ENCODE assay signal across 28 cellular contexts in the genomic region with DNA sequence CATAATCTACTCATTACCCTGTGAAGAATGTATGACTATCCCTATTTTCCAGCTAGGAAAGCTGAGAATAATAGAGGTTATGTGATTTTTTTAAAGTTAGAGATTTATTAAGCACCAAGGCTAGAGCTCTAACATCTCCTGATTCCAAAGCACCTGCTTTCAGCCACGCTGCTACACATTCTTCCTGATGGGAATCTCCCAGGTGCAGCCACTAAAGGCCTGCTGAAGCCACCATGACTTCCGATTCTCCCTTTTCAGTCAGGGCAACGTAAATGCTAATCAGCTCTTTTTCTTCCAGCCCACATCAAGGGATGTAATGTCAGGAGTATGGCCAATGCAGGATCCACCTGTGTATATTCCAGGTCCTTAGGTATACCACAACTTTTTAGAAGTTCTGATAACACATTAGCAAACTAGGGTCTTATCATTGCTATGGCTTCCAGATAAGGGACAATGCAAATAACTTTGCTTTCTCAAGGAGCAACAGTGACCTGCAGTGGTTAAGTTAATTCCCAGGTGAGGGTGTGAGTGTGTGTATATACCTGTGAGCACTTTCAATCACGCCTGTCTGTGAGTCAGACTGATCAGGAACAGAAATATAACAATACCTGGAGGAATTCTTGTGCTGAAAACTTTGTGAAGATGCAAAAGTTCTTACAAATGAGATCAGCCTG.
"Had no signal": no experiment of that assay in that cellular context is flagged by ENCODE, and none has a peak within 500 bp of the region (broad histone marks: within the 10 kb centered on the region; RNA-seq: fewer than 3 reads in every experiment).

No MANE protein-coding gene starts in this region.

- H3K27me3 ChIP-seq: cardiac muscle cell, SJCRH30 had no signal

- ATAC-seq: activated CD8-positive, alpha-beta memory T cell treated with anti-CD3 and anti-CD28 coated beads, Interleukin-2, amount 10 ng/mL, durations not matched to agents 7 days and 5 days; activated naive CD8-positive, alpha-beta T cell treated with anti-CD3 and anti-CD28 coated beads, Interleukin-2, amount 50 U/mL, for 24 hours; Panc1 had no signal

- H3K36me3 Mint-ChIP-seq: activated CD8-positive, alpha-beta memory T cell treated with anti-CD3 and anti-CD28 coated beads, Interleukin-2, amount 10 ng/mL, durations not matched to agents 7 days and 5 days; activated naive CD4-positive, alpha-beta T cell treated with anti-CD3 and anti-CD28 coated beads, Interleukin-2, amount 10 ng/mL, durations not matched to agents 7 days and 5 days; activated naive CD8-positive, alpha-beta T cell had no signal

- H3K36me3 ChIP-seq: cardiac muscle cell, SJCRH30, WERI-Rb-1 had no signal

- H3K9me3 Mint-ChIP-seq: activated CD4-positive, alpha-beta memory T cell treated with anti-CD3 and anti-CD28 coated beads, Interleukin-2, amount 10 ng/mL, durations not matched to agents 7 days and 5 days; activated naive CD4-positive, alpha-beta T cell treated with anti-CD3 and anti-CD28 coated beads, Interleukin-2, amount 10 ng/mL, durations not matched to agents 7 days and 5 days; activated naive CD8-positive, alpha-beta T cell treated with anti-CD3 and anti-CD28 coated beads, Interleukin-2, amount 50 U/mL, for 24 hours had no signal

- H3K4me3 ChIP-seq: cardiac muscle cell, SJCRH30, SK-N-MC had no signal

- H3K27ac ChIP-seq: cardiac muscle cell, SJCRH30, SK-N-MC, WERI-Rb-1 had no signal

- H3K27ac Mint-ChIP-seq: activated CD4-positive, alpha-beta memory T cell treated with anti-CD3 and anti-CD28 coated beads, Interleukin-2, amount 10 ng/mL, durations not matched to agents 7 days and 5 days; activated CD8-positive, alpha-beta memory T cell treated with anti-CD3 and anti-CD28 coated beads, Interleukin-2, amount 10 ng/mL, durations not matched to agents 7 days and 5 days; activated naive CD4-positive, alpha-beta T cell treated with anti-CD3 and anti-CD28 coated beads, Interleukin-2, amount 10 ng/mL, durations not matched to agents 7 days and 5 days; activated naive CD8-positive, alpha-beta T cell; activated naive CD8-positive, alpha-beta T cell treated with anti-CD3 and anti-CD28 coated beads, Interleukin-2, amount 50 U/mL, for 24 hours had no signal

- H3K4me1 ChIP-seq: SJCRH30 had no signal

- H3K9me3 ChIP-seq: SJCRH30 had no signal

- DNase-seq: activated CD4-positive, alpha-beta memory T cell treated with anti-CD3 and anti-CD28 coated beads, Interleukin-2, amount 10 ng/mL, durations not matched to agents 7 days and 5 days; activated CD4-positive, alpha-beta T cell treated with anti-CD3 and anti-CD28 coated beads for 1 hour; activated CD4-positive, alpha-beta T cell treated with anti-CD3 and anti-CD28 coated beads for 48 hours; activated CD4-positive, CD25-positive, alpha-beta regulatory T cell; activated CD8-positive, alpha-beta memory T cell treated with anti-CD3 and anti-CD28 coated beads for 24 hours; activated CD8-positive, alpha-beta memory T cell treated with anti-CD3 and anti-CD28 coated beads, Interleukin-2, amount 10 ng/mL, durations not matched to agents 7 days and 5 days; activated CD8-positive, alpha-beta memory T cell treated with anti-CD3 and anti-CD28 coated beads, Interleukin-2, amount 50 U/mL, for 48 hours; activated effector memory CD4-positive, alpha-beta T cell treated with Interleukin-2 at 50 U/mL for 16 hours; activated naive CD4-positive, alpha-beta T cell treated with anti-CD3 and anti-CD28 coated beads, Interleukin-2, amount 10 ng/mL, durations not matched to agents 7 days and 5 days; activated naive CD8-positive, alpha-beta T cell treated with anti-CD3 and anti-CD28 coated beads, Interleukin-2, amount 50 U/mL, for 24 hours; activated T-cell treated with anti-CD3 and anti-CD28 coated beads, Interleukin-2, amount 50 U/mL, for 48 hours; anterior cingulate cortex; Karpas-422; NCI-H1105; NCI-H1417 treated with DMSO at 0.1 percent for 48 hours; NCI-H187 treated with DMSO at 0.1 percent for 48 hours; NCI-H2081; NCI-H345; NCI-H524 treated with DMSO at 0.1 percent for 48 hours; SHP77; SJCRH30; T1000; WERI-Rb-1 had no signal

- H3K27me3 Mint-ChIP-seq: activated CD4-positive, alpha-beta memory T cell treated with anti-CD3 and anti-CD28 coated beads, Interleukin-2, amount 10 ng/mL, durations not matched to agents 7 days and 5 days; activated CD8-positive, alpha-beta memory T cell treated with anti-CD3 and anti-CD28 coated beads, Interleukin-2, amount 10 ng/mL, durations not matched to agents 7 days and 5 days; activated naive CD4-positive, alpha-beta T cell treated with anti-CD3 and anti-CD28 coated beads, Interleukin-2, amount 10 ng/mL, durations not matched to agents 7 days and 5 days; central memory CD8-positive, alpha-beta T cell had no signal

- H3K4me3 Mint-ChIP-seq: activated CD4-positive, alpha-beta memory T cell treated with anti-CD3 and anti-CD28 coated beads, Interleukin-2, amount 10 ng/mL, durations not matched to agents 7 days and 5 days; activated CD8-positive, alpha-beta memory T cell treated with anti-CD3 and anti-CD28 coated beads, Interleukin-2, amount 10 ng/mL, durations not matched to agents 7 days and 5 days; activated naive CD4-positive, alpha-beta T cell treated with anti-CD3 and anti-CD28 coated beads, Interleukin-2, amount 10 ng/mL, durations not matched to agents 7 days and 5 days; activated naive CD8-positive, alpha-beta T cell; activated naive CD8-positive, alpha-beta T cell treated with anti-CD3 and anti-CD28 coated beads, Interleukin-2, amount 50 U/mL, for 24 hours; central memory CD8-positive, alpha-beta T cell had no signal

- H3K4me1 Mint-ChIP-seq: activated CD4-positive, alpha-beta memory T cell treated with anti-CD3 and anti-CD28 coated beads, Interleukin-2, amount 10 ng/mL, durations not matched to agents 7 days and 5 days; activated CD8-positive, alpha-beta memory T cell treated with anti-CD3 and anti-CD28 coated beads, Interleukin-2, amount 10 ng/mL, durations not matched to agents 7 days and 5 days; activated naive CD4-positive, alpha-beta T cell treated with anti-CD3 and anti-CD28 coated beads, Interleukin-2, amount 10 ng/mL, durations not matched to agents 7 days and 5 days; activated naive CD8-positive, alpha-beta T cell treated with anti-CD3 and anti-CD28 coated beads, Interleukin-2, amount 50 U/mL, for 24 hours; central memory CD8-positive, alpha-beta T cell had no signal
